In the genomic region with DNA sequence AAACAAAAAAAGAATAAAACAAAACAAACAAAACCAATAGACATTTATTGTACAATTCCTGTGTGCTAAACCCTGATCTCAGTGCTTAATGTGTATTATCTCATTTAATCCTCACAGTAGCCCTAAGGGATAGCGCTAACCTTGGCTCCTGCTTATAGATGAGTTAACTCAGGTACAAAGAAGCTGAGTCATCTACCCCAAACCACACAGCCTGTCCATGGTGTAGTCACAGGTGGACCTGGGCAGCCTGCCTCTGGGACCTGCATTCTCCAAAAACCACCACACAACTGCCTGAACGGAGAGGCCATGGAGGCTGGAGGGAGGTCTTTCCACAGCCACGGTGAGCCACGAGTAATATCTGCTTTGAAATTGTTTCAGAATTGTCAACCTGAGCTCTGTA, we compare ENCODE assay signal across 22 cellular contexts.
"Had no signal": no experiment of that assay in that cellular context is flagged by ENCODE, and none has a peak within 500 bp of the region (broad histone marks: within the 10 kb centered on the region; RNA-seq: fewer than 3 reads in every experiment).

No MANE protein-coding gene starts in this region.

- H3K9ac ChIP-seq: parathyroid adenoma had no signal

- H3K4me3 ChIP-seq: cardiac muscle cell, tibial artery had no signal

- H3K4me1 ChIP-seq: parathyroid adenoma had no signal

- H3K27ac ChIP-seq: cardiac muscle cell, parathyroid adenoma, tibial artery had no signal

- H2AFZ ChIP-seq: parathyroid adenoma had no signal

- H3K27me3 ChIP-seq: cardiac muscle cell, tibial artery had no signal

- ATAC-seq: activated T-cell treated with anti-CD3 and anti-CD28 coated beads, Interleukin-2, amount 50 U/mL, for 72 hours; left cardiac atrium; sciatic nerve; stimulated activated effector memory CD8-positive, alpha-beta T cell treated with anti-CD3 and anti-CD28 coated beads, Interleukin-12 subunit alpha, Interleukin-12 subunit beta, amount 100 ng/mL, for 72 hours; stimulated activated naive CD8-positive, alpha-beta T cell treated with anti-CD3 and anti-CD28 coated beads, Interleukin-15, amount 100 ng/mL, for 72 hours had no signal

- H3K36me3 ChIP-seq: cardiac muscle cell, tibial artery had no signal

- DNase-seq: activated B cell treated with CpG ODN at 0.5 μM for 24 hours; activated CD4-positive, alpha-beta memory T cell treated with anti-CD3 and anti-CD28 coated beads, Interleukin-2, amount 10 ng/mL, durations not matched to agents 7 days and 5 days; activated CD4-positive, alpha-beta T cell treated with anti-CD3 and anti-CD28 coated beads for 4 hours; activated effector memory CD4-positive, alpha-beta T cell treated with anti-CD3 and anti-CD28 coated beads, Interleukin-2, amount 50 U/mL, for 16 hours; activated naive CD4-positive, alpha-beta T cell treated with anti-CD3 and anti-CD28 coated beads, Interleukin-2, amount 10 ng/mL, durations not matched to agents 7 days and 5 days; activated T-cell treated with anti-CD3 and anti-CD28 coated beads, Interleukin-2, amount 50 U/mL, for 72 hours; amygdala; cortex of kidney; endodermal cell; foreskin melanocyte; hippocampal formation; left cardiac atrium; mesenchymal stem cell; small intestine; stimulated activated CD4-positive, alpha-beta T cell treated with anti-CD3 and anti-CD28 coated beads, Interleukin-2, amount 100 ng/mL, for 24 hours; stimulated activated naive CD8-positive, alpha-beta T cell treated with anti-CD3 and anti-CD28 coated beads, Interleukin-15, amount 100 ng/mL, for 72 hours; T-helper 9 cell had no signal

- H3K9me3 ChIP-seq: tibial artery had no signal
